Comparison of ENCODE assay signal across 9 cellular contexts in the genomic region with DNA sequence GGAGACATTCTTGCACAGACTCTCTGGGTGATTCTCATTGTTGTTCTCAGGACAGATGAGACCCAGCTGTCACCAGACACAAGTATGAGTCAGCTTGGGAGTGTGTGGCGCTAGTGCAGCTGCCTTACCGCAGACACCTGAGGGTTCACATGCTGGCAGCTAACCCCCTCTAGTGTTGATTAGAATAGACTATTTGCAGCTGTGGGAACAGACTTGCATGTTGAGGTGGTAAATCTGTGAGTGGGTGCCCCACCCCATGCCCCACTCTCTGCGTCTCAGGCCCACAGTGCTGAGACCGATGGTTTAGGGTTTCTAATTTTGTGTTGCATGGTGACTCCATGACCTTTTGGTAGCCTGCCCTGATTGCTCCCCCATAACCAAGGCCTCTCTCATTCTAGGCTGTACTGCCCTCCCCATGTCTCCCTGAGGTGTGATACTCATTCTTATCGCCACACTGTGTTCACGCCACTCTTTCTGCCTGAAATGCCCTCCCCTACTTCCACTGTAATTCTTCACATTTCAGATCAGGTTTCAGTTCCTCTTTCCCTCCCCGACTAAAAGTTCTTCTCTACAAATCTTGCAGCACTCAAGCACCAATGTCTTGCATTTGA.
DNase-seq lines count a peak whose midpoint lies in the region; ATAC-seq, FAIRE-seq and TF ChIP-seq lines count a peak whose summit lies in the region.
"Had no signal": no experiment of that assay in that cellular context is flagged by ENCODE, and none has a peak within 500 bp of the region (broad histone marks: within the 10 kb centered on the region; RNA-seq: fewer than 3 reads in every experiment).

No MANE protein-coding gene starts in this region.

- no peaks in the 10 kb centered on the region for H3K4me1 ChIP-seq in pancreas
- H3K4me1 ChIP-seq in effector memory CD4-positive, alpha-beta T cell (ENCODE audit: control insufficient read depth, insufficient read depth, low read length, poor library complexity, severe bottlenecking): no peaks in the 10 kb centered on the region
- H3K4me1 ChIP-seq: vagina had no signal

- no peak for FAIRE-seq in D721Med (lab: Jason Lieb, UNC)
- FAIRE-seq in pancreas (lab: Jason Lieb, UNC): no peak

- DNase-seq in D721Med (ENCODE audit: insufficient read length, low spot score) (no peak), GM19238 (ENCODE audit: insufficient read length, low spot score) (peak; percentile 29), NCI-H2171 (lab: John Stamatoyannopoulos, UW) (peak; percentile 33), cardiac fibroblast (ENCODE audit: low read depth in 2 of 2) (peak; percentile 7 to 60), pancreas (peak in 4 of 6 donors; percentile 20 to 51 (median 24)), middle frontal gyrus (ENCODE audit: extremely low spot score, low spot score) (no peak)
- no peak for DNase-seq in effector memory CD4-positive, alpha-beta T cell

- H3K27me3 ChIP-seq in pancreas: no peaks in the 10 kb centered on the region
- no peaks in the 10 kb centered on the region for H3K27me3 ChIP-seq in effector memory CD4-positive, alpha-beta T cell (replicated peaks; ENCODE audit: control insufficient read depth, insufficient read depth, low read length, poor library complexity, severe bottlenecking)
- H3K27me3 ChIP-seq: vagina had no signal

- peak; percentile 9 for TF ChIP-seq CTCF in D721Med (IDR thresholded peaks at IDR 0.05; ENCODE audit: insufficient read depth, missing control alignments)
- TF ChIP-seq CTCF in cardiac fibroblast (IDR thresholded peaks at IDR 0.05; ENCODE audit: low read depth, low read length): peak; percentile 24
- no peak for TF ChIP-seq CTCF in pancreas (IDR thresholded peaks at IDR 0.05)

- intact Hi-C loops in pancreas (cut with DNase I): no loop called here

- H3K9me3 ChIP-seq in pancreas: no peaks in the 10 kb centered on the region
- no peaks in the 10 kb centered on the region for H3K9me3 ChIP-seq in effector memory CD4-positive, alpha-beta T cell (ENCODE audit: control insufficient read depth, low read length)
- H3K9me3 ChIP-seq: vagina had no signal

- H3K27ac ChIP-seq in pancreas: no peak overlapping the region
- H3K27ac ChIP-seq in effector memory CD4-positive, alpha-beta T cell (ENCODE audit: insufficient read depth, low read length, poor library complexity, severe bottlenecking): no peak overlapping the region
- H3K27ac ChIP-seq: vagina had no signal

- 48% methylated on average over 7 of the region's 7 CpGs for WGBS in pancreas, 2 donors

- no peak overlapping the region for H3K4me3 ChIP-seq in cardiac fibroblast (replicated peaks in 1 of 2; ENCODE audit: low read depth in 2 of 2, low read length in 2 of 2)
- H3K4me3 ChIP-seq in pancreas: no peak overlapping the region
- H3K4me3 ChIP-seq in effector memory CD4-positive, alpha-beta T cell (ENCODE audit: insufficient read depth, low read depth, low read length, poor library complexity, severe bottlenecking): no peak overlapping the region
- H3K4me3 ChIP-seq: vagina had no signal

- no peaks in the 10 kb centered on the region for H3K36me3 ChIP-seq in pancreas
- H3K36me3 ChIP-seq in effector memory CD4-positive, alpha-beta T cell (ENCODE audit: control insufficient read depth, insufficient read depth, low read length): no peaks in the 10 kb centered on the region
- H3K36me3 ChIP-seq: vagina had no signal

- ATAC-seq in HG03066 (IDR thresholded peaks at IDR 0.05; ENCODE audit: low read depth, unreplicated experiment) (peak; percentile 84), pancreas (peak; percentile 50 to 84 (median 80))

Comparison
In these comparisons a context has a peak if more than half of its experiments do, and no peak if none do; other contexts are left out.
1. DNase-seq: peak in GM19238 (single experiment), NCI-H2171 (single experiment), cardiac fibroblast (2 of 2) and pancreas (4 of 6); none in D721Med (single experiment), middle frontal gyrus (single experiment) and effector memory CD4-positive, alpha-beta T cell (0 of 3).
2. CTCF ChIP-seq: peak in D721Med (single experiment) and cardiac fibroblast (single experiment); none in pancreas (0 of 4).